In genomic region chr2:213934560-213934959, GRCh38 we compare ENCODE assay signal across 9 cellular contexts.
A peak's percentile ranks its signal among the peaks of the same experiment; 100 is the strongest.
DNase-seq lines count a peak whose midpoint lies in the region; ATAC-seq, FAIRE-seq and TF ChIP-seq lines count a peak whose summit lies in the region.
"Had no signal": no experiment of that assay in that cellular context is flagged by ENCODE, and none has a peak within 500 bp of the region (broad histone marks: within the 10 kb centered on the region; RNA-seq: fewer than 3 reads in every experiment).

No MANE protein-coding gene starts in this region.

- DNase-seq in BJ (ENCODE audit: low read depth) (no peak), PC-9 (no peak), keratinocyte (ENCODE audit: low read depth, low spot score) (no peak), NCI-H1092 (lab: John Stamatoyannopoulos, UW) (no peak), NCI-H2196 (lab: John Stamatoyannopoulos, UW; ENCODE audit: unreplicated experiment) (no peak)
- DNase-seq in stimulated activated CD4-positive, alpha-beta T cell treated with anti-CD3 and anti-CD28 coated beads, Interleukin-4, amount 100 ng/mL, for 4 hours, result no peak

- H4K20me1 ChIP-seq in PC-9 (ENCODE audit: insufficient read depth) (no peaks in the 10 kb centered on the region), keratinocyte (ENCODE audit: control insufficient read depth, extremely low read depth, insufficient read depth, low read length) (no peaks in the 10 kb centered on the region)

- H3K4me1 ChIP-seq in PC-9 (replicated peaks; ENCODE audit: insufficient read depth) (0 out of 2 replicates have a peak, but pooled peaks cover under 1% of the 10 kb centered on the region), keratinocyte (ENCODE audit: control insufficient read depth, extremely low read depth, insufficient read depth, low read length) (no peaks in the 10 kb centered on the region)

- no peak overlapping the region for H3K27ac ChIP-seq in PC-9
- no peak overlapping the region for H3K27ac ChIP-seq in keratinocyte (ENCODE audit: control insufficient read depth, insufficient read depth, low read length)

- H3K9me3 ChIP-seq in PC-9 (ENCODE audit: insufficient read depth, low read depth) (no peaks in the 10 kb centered on the region), keratinocyte (ENCODE audit: control insufficient read depth, low read depth, low read length) (no peaks in the 10 kb centered on the region)

- no TSS peak for BruUV-seq in PC-9 (replicated peaks; lab: Mats Ljungman, UMichigan)

- H3K79me2 ChIP-seq in PC-9 (ENCODE audit: low read depth) (no peaks in the 10 kb centered on the region), keratinocyte (ENCODE audit: control insufficient read depth, insufficient read depth, low read length) (no peaks in the 10 kb centered on the region)

- H3K9ac ChIP-seq in keratinocyte (ENCODE audit: control insufficient read depth, extremely low read depth, insufficient read depth, low read length), result no peak overlapping the region

- TF ChIP-seq CTCF in BJ (IDR thresholded peaks at IDR 0.05; ENCODE audit: insufficient read depth, low read depth, low read length), result peak; percentile 34; the same call in 1 of the 2 replicates
- peak; percentile 79 for TF ChIP-seq CTCF in PC-9 (conservative IDR thresholded peaks at IDR 0.05)
- peak in 2 of 3 experiments; percentile 23 to 28 for TF ChIP-seq CTCF in keratinocyte (optimal IDR thresholded peaks at IDR 0.05 in 1 of 3, IDR thresholded peaks at IDR 0.05 in 1 of 3, conservative IDR thresholded peaks at IDR 0.05 in 1 of 3; ENCODE audit: extremely low read depth in 1 of 3, insufficient read depth in 2 of 3, low read length in 3 of 3)

- no peaks in the 10 kb centered on the region for H3K9me1 ChIP-seq in keratinocyte (ENCODE audit: control insufficient read depth, extremely low read depth, insufficient read depth, low read length)

- no peak overlapping the region for H2AFZ ChIP-seq in PC-9
- H2AFZ ChIP-seq in keratinocyte (ENCODE audit: control insufficient read depth, low read length), result no peak overlapping the region

- H3K36me3 ChIP-seq in BJ (ENCODE audit: control insufficient read depth, insufficient read depth, low read length) (no peaks in the 10 kb centered on the region), PC-9 (ENCODE audit: low read depth) (no peaks in the 10 kb centered on the region), keratinocyte (ENCODE audit: control insufficient read depth in 2 of 2, extremely low read depth in 1 of 2, insufficient read depth in 2 of 2, low read length in 2 of 2) (no peaks in the 10 kb centered on the region)

- H3F3A ChIP-seq in PC-9 (ENCODE audit: insufficient read depth, low read depth), result no peaks in the 10 kb centered on the region

- ATAC-seq in GM18868 (IDR thresholded peaks at IDR 0.05; ENCODE audit: unreplicated experiment), result peak; percentile 99
- ATAC-seq in HG02970 (IDR thresholded peaks at IDR 0.05; ENCODE audit: low FRiP score, unreplicated experiment), result peak; percentile 99
- ATAC-seq: K562 had no signal

- no peak for FAIRE-seq in keratinocyte (lab: Jason Lieb, UNC)
- FAIRE-seq: K562 had no signal

- H3K4me2 ChIP-seq in PC-9, result 0 out of 2 replicates have a peak overlapping the region, but pooled peaks have one; percentile 12
- H3K4me2 ChIP-seq in keratinocyte (ENCODE audit: control insufficient read depth, extremely low read depth, insufficient read depth, low read depth, low read length), result no peak overlapping the region

- no peaks in the 10 kb centered on the region; the same call in none of the 2 replicates for H3K9me2 ChIP-seq in PC-9 (ENCODE audit: insufficient read depth)

- POLR2A ChIA-PET in BJ (lab: Charles Lee) (no interaction called here), PC-9 (lab: Charles Lee; ENCODE audit: unreplicated experiment) (no interaction called here)

- dilution Hi-C loops in keratinocyte (cut with MboI; ENCODE audit: extremely low pct_ligation_motif_present, low sequenced_read_pairs), result no loop called here

- intact Hi-C loops in PC-9 (cut with micrococcal nuclease; ENCODE audit: unreplicated experiment), result no loop called here

- H3K4me3 ChIP-seq in BJ (ENCODE audit: low read depth, low read length) (no peak overlapping the region), PC-9 (no peak overlapping the region), keratinocyte (ENCODE audit: control insufficient read depth in 2 of 3, extremely low read depth in 1 of 3, insufficient read depth in 2 of 3, low read depth in 1 of 3, low read length in 3 of 3) (no peak overlapping the region)
- H3K4me3 ChIP-seq: K562 had no signal

- H3K27me3 ChIP-seq in BJ (ENCODE audit: control insufficient read depth, insufficient read depth, low read length) (no peaks in the 10 kb centered on the region), PC-9 (ENCODE audit: insufficient read depth, low read depth) (no peaks in the 10 kb centered on the region), keratinocyte (ENCODE audit: control insufficient read depth, extremely low read depth, insufficient read depth, low read length) (no peaks in the 10 kb centered on the region)

- CTCF ChIA-PET in BJ (lab: Yijun Ruan, JAX), result interaction anchor here (1.1 kb wide), 1 partner anchor 11 kb away, joined by 5 read pairs; no protein-coding TSS in a partner anchor
- CTCF ChIA-PET in PC-9 (lab: Charles Lee), result interaction anchor here (0.7 kb wide), 1 partner anchor 54 kb away, joined by 3 read pairs; no protein-coding TSS in a partner anchor

Comparison
In these comparisons a context has a peak if more than half of its experiments do, and no peak if none do; other contexts are left out.
1. CTCF ChIP-seq: peak in every context shown above with its lines; median percentile 79 in PC-9; 34 in BJ; 26 in keratinocyte.